10 cellular contexts compared by ENCODE assay signal in the genomic region with DNA sequence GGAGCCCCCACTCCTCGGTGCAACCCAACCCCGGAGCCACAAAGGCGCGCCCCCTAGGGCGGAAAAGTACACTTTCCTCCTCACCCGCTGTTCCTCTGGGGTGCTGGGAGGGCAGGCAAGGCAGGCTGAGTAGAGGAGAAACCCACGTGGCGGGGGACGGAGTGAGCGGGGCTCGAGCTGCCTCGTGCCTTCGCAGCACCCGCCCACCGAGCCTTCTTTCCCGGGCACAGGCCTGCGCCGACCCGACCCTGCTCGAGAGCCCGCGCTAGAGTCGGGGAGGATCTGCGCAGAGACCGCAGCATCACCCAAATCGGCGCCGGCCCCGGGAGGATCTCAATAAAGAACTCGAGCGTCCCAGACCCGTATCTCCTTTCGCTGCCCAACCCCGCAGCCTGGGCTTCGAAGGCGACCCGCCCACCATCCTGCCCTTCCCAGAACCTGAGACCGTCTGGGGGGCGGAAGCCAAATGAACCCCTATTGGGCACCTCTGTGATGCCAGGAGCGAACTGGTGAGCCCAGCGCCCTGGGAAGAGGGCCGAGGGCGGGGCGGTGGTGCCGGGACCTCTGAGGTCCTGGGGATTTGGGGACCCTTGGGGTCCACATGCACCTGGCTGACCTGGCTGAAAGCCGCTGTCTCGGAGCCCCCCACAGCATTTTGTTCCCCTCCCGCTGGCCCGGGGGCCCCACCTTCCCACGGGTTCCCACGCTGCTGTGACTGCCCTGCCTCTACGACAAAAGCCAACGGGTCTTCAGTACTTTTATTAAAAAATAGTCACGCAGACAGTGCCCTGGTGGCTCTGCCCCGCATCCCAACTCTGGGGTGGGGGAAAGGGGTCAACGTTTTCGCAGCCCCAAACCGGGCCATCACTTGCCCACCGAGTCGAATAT. TPM values are rescaled to one million over a fixed set of nuclear protein-coding genes. Genes with fewer than 3 reads are reported as not detected.
DNase-seq lines count a peak whose midpoint lies in the region; ATAC-seq, FAIRE-seq and TF ChIP-seq lines count a peak whose summit lies in the region.
"Had no signal": no experiment of that assay in that cellular context is flagged by ENCODE, and none has a peak within 500 bp of the region (broad histone marks: within the 10 kb centered on the region; RNA-seq: fewer than 3 reads in every experiment).

No MANE protein-coding gene starts in this region.

- POLR2A ChIA-PET in Caco-2 (lab: Charles Lee), result no interaction called here

- no peak overlapping the region for H3K27ac ChIP-seq in astrocyte (ENCODE audit: low read depth, low read length)
- H3K27ac ChIP-seq in neural progenitor cell, result no peak overlapping the region

- no peak for ATAC-seq in GM19023 (IDR thresholded peaks at IDR 0.05; ENCODE audit: unreplicated experiment)
- ATAC-seq in GM21737 (IDR thresholded peaks at IDR 0.05; ENCODE audit: unreplicated experiment), result no peak

- H3K4me1 Mint-ChIP-seq in Caco-2 (ENCODE audit: low read depth, unreplicated experiment) (peaks cover under 1% of the 10 kb centered on the region), astrocyte (ENCODE audit: low read depth, unreplicated experiment) (no peaks in the 10 kb centered on the region), neural progenitor cell (no peaks in the 10 kb centered on the region)

- H3K36me3 Mint-ChIP-seq in Caco-2 (ENCODE audit: insufficient read depth, unreplicated experiment), result peaks cover 7% of the 10 kb centered on the region
- peaks cover 14% of the 10 kb centered on the region for H3K36me3 Mint-ChIP-seq in astrocyte (ENCODE audit: low read depth, unreplicated experiment)
- peaks cover 5% of the 10 kb centered on the region for H3K36me3 Mint-ChIP-seq in neural progenitor cell

- DNase-seq in Caco-2 (no peak), NCI-H2171 treated with DMSO at 0.1 percent for 48 hours (lab: John Stamatoyannopoulos, UW) (peak; percentile 17), astrocyte (ENCODE audit: low read depth) (no peak), neural progenitor cell (ENCODE audit: low spot score) (peak; percentile 42), NAMALWA (ENCODE audit: low spot score) (no peak), NCI-H1048 (lab: John Stamatoyannopoulos, UW) (no peak)
- DNase-seq: heart right ventricle had no signal

- no TSS peak for BruUV-seq in Caco-2 (replicated peaks; lab: Mats Ljungman, UMichigan)

- TF ChIP-seq CTCF in Caco-2 (IDR thresholded peaks at IDR 0.05; ENCODE audit: insufficient read depth in 1 of 2, low read depth in 1 of 2, low read length in 1 of 2, severe bottlenecking in 1 of 2, unreplicated experiment in 1 of 2) (no peak), astrocyte (IDR thresholded peaks at IDR 0.05; ENCODE audit: insufficient read depth, low read depth, low read length) (no peak), neural progenitor cell (IDR thresholded peaks at IDR 0.05) (no peak)

- H3K36me3 ChIP-seq in Caco-2 (ENCODE audit: control insufficient read depth, insufficient read depth, low read length) (no peaks in the 10 kb centered on the region), astrocyte (ENCODE audit: insufficient read depth, low read length) (no peaks in the 10 kb centered on the region), neural progenitor cell (no peaks in the 10 kb centered on the region)

- H3K27me3 ChIP-seq in Caco-2 (replicated peaks; ENCODE audit: control insufficient read depth, insufficient read depth, low read length) (no peaks in the 10 kb centered on the region), astrocyte (ENCODE audit: insufficient read depth, low read length) (peaks cover 45% of the 10 kb centered on the region), neural progenitor cell (peaks cover 49% of the 10 kb centered on the region)

- H3K27me3 Mint-ChIP-seq in Caco-2 (ENCODE audit: insufficient read depth, unreplicated experiment), result peaks cover 3% of the 10 kb centered on the region
- H3K27me3 Mint-ChIP-seq in astrocyte (ENCODE audit: low read depth, unreplicated experiment), result peaks cover 36% of the 10 kb centered on the region
- H3K27me3 Mint-ChIP-seq in neural progenitor cell (ENCODE audit: insufficient read depth, low read depth), result peaks cover 31% of the 10 kb centered on the region

- H3K27ac Mint-ChIP-seq in Caco-2 (ENCODE audit: unreplicated experiment) (no peak overlapping the region), astrocyte (ENCODE audit: unreplicated experiment) (no peak overlapping the region), neural progenitor cell (no peak overlapping the region)

- H3K9ac ChIP-seq in astrocyte (ENCODE audit: low read length) (no peak overlapping the region), neural progenitor cell (no peak overlapping the region)

- H3K9me3 Mint-ChIP-seq in Caco-2 (ENCODE audit: unreplicated experiment), result no peaks in the 10 kb centered on the region
- peaks cover 4% of the 10 kb centered on the region for H3K9me3 Mint-ChIP-seq in astrocyte (ENCODE audit: unreplicated experiment)
- H3K9me3 Mint-ChIP-seq in neural progenitor cell, result no peaks in the 10 kb centered on the region

- intact Hi-C loops in Caco-2 (cut with micrococcal nuclease; ENCODE audit: unreplicated experiment), result no loop called here

- H3K4me3 ChIP-seq in Caco-2 (ENCODE audit: low read depth, low read length) (peak overlapping the region; percentile 19; the same call in 1 of the 2 replicates), astrocyte (ENCODE audit: insufficient read depth, low read depth, low read length) (no peak overlapping the region), neural progenitor cell (peak overlapping the region; percentile 17)

- H3K4me1 ChIP-seq in Caco-2, result peaks cover 8% of the 10 kb centered on the region
- H3K4me1 ChIP-seq in astrocyte (ENCODE audit: insufficient read depth, low read length), result peaks cover 3% of the 10 kb centered on the region
- H3K4me1 ChIP-seq in neural progenitor cell, result peaks cover 12% of the 10 kb centered on the region

- no peaks in the 10 kb centered on the region for H3K79me2 ChIP-seq in astrocyte (ENCODE audit: insufficient read depth, low read length)
- H3K79me2 ChIP-seq in neural progenitor cell (ENCODE audit: low read depth), result no peaks in the 10 kb centered on the region

- no peaks in the 10 kb centered on the region for H3K9me3 ChIP-seq in Caco-2
- H3K9me3 ChIP-seq in astrocyte (ENCODE audit: insufficient read depth, low read depth, low read length), result no peaks in the 10 kb centered on the region
- no peaks in the 10 kb centered on the region for H3K9me3 ChIP-seq in neural progenitor cell (ENCODE audit: low read depth)
- H3K9me3 ChIP-seq: heart right ventricle had no signal

- H2AFZ ChIP-seq in astrocyte (ENCODE audit: low read depth, low read length) (no peak overlapping the region), neural progenitor cell (replicated peaks) (no peak overlapping the region)

- H4K20me1 ChIP-seq in astrocyte (ENCODE audit: insufficient read depth, low read length), result peaks cover 23% of the 10 kb centered on the region
- H4K20me1 ChIP-seq in neural progenitor cell (ENCODE audit: low read depth), result peaks cover 37% of the 10 kb centered on the region

- FAIRE-seq in astrocyte (lab: Jason Lieb, UNC), result no peak

- H3K4me2 ChIP-seq in astrocyte (ENCODE audit: low read length) (peak overlapping the region; percentile 19), neural progenitor cell (peak overlapping the region; percentile 70)

- CTCF ChIA-PET in Caco-2 (lab: Charles Lee), result interaction anchor here (1.1 kb wide), 1 partner anchor 14 kb away, joined by 3 read pairs; no protein-coding TSS in a partner anchor

- peaks cover 12% of the 10 kb centered on the region for H3F3A ChIP-seq in neural progenitor cell (ENCODE audit: low read depth)

- H3K4me3 Mint-ChIP-seq in Caco-2 (ENCODE audit: unreplicated experiment) (peak overlapping the region; percentile 58), astrocyte (ENCODE audit: unreplicated experiment) (no peak overlapping the region), neural progenitor cell (no peak overlapping the region)

RNA-seq across cellular contexts. Expression of gene UCN, which starts 1.3 kb away (rescaled TPM):
- total RNA-seq in Caco-2 (2022) (0.86 TPM in 1 of 2 replicates, not detected in the other), astrocyte (1.1 and 1.5 TPM in 2 replicates), neural progenitor cell (ENCODE audit: low replicate concordance) (0.56 and 1.2 TPM in 2 replicates)

RNA-seq across cellular contexts. Expression of gene MPV17, which starts 16.0 kb away (rescaled TPM):
- total RNA-seq in Caco-2 (2022) (43.4 and 50.6 TPM in 2 replicates), astrocyte (54.0 and 55.7 TPM in 2 replicates), neural progenitor cell (ENCODE audit: low replicate concordance) (71.4 and 78.0 TPM in 2 replicates)

RNA-seq across cellular contexts. Expression of gene TRIM54, which starts 24.7 kb away (rescaled TPM):
- total RNA-seq in Caco-2 (2022), result 0.25 TPM in 1 of 2 replicates, not detected in the other
- total RNA-seq in astrocyte, result not detected in 2 replicates
- 0.12 TPM in 1 of 2 replicates, not detected in the other for total RNA-seq in neural progenitor cell (ENCODE audit: low replicate concordance)

RNA-seq across cellular contexts. Expression of gene DNAJC5G, which starts 31.7 kb away (rescaled TPM):
- 0.25 and 0.51 TPM in 2 replicates for total RNA-seq in Caco-2 (2022)
- total RNA-seq in astrocyte, result not detected in 2 replicates
- total RNA-seq in neural progenitor cell (ENCODE audit: low replicate concordance), result not detected in 2 replicates
- total RNA-seq: NCI-H460 had no signal

RNA-seq across cellular contexts. Expression of gene SLC30A3, which starts 44.1 kb away (rescaled TPM):
- total RNA-seq in Caco-2 (2022), result 3.9 and 4.3 TPM in 2 replicates
- total RNA-seq in astrocyte, result 0.16 and 0.34 TPM in 2 replicates
- 0.56 and 1.4 TPM in 2 replicates for total RNA-seq in neural progenitor cell (ENCODE audit: low replicate concordance)

Comparison
In these comparisons a context has a peak if more than half of its experiments do, and no peak if none do; other contexts are left out.
1. DNase-seq: peak in NCI-H2171 treated with DMSO at 0.1 percent for 48 hours (single experiment) and neural progenitor cell (single experiment); none in Caco-2 (0 of 2), astrocyte (single experiment), NAMALWA (single experiment) and NCI-H1048 (single experiment).